In genomic region chr2:176656055-176656775, GRCh38 we compare ENCODE assay signal across 28 cellular contexts.
"Had no signal": no experiment of that assay in that cellular context is flagged by ENCODE, and none has a peak within 500 bp of the region (broad histone marks: within the 10 kb centered on the region; RNA-seq: fewer than 3 reads in every experiment).

No MANE protein-coding gene starts in this region.

- H3K4me3 ChIP-seq: adrenal gland, ascending aorta, breast epithelium, cardiac muscle cell, colonic mucosa, gastroesophageal sphincter, heart right ventricle had no signal

- H3K27ac ChIP-seq: adrenal gland, ascending aorta, breast epithelium, cardiac muscle cell, colonic mucosa, gastroesophageal sphincter, heart right ventricle, WERI-Rb-1 had no signal

- H3K4me1 ChIP-seq: ascending aorta, breast epithelium, colonic mucosa had no signal

- H3K36me3 ChIP-seq: adrenal gland, ascending aorta, breast epithelium, cardiac muscle cell, colonic mucosa, gastroesophageal sphincter, heart right ventricle, WERI-Rb-1 had no signal

- DNase-seq: activated B cell treated with CpG ODN at 0.5 μM for 24 hours; activated CD4-positive, alpha-beta memory T cell treated with anti-CD3 and anti-CD28 coated beads for 36 hours; activated CD4-positive, alpha-beta T cell treated with anti-CD3 and anti-CD28 coated beads for 48 hours; activated CD8-positive, alpha-beta memory T cell treated with anti-CD3 and anti-CD28 coated beads, Interleukin-2, amount 10 ng/mL, durations not matched to agents 7 days and 5 days; activated CD8-positive, alpha-beta memory T cell treated with anti-CD3 and anti-CD28 coated beads, Interleukin-2, amount 50 U/mL, for 4 hours; activated CD8-positive, alpha-beta T cell treated with anti-CD3 and anti-CD28 coated beads, Interleukin-2, amount 10 ng/mL, durations not matched to agents 7 days and 5 days; activated effector memory CD4-positive, alpha-beta T cell treated with anti-CD3 and anti-CD28 coated beads, Interleukin-2, amount 50 U/mL, for 16 hours; activated naive CD4-positive, alpha-beta T cell treated with anti-CD3 and anti-CD28 coated beads for 36 hours; activated naive CD8-positive, alpha-beta T cell treated with anti-CD3 and anti-CD28 coated beads for 36 hours; activated naive CD8-positive, alpha-beta T cell treated with anti-CD3 and anti-CD28 coated beads, Interleukin-2, amount 50 U/mL, for 24 hours; activated T-cell treated with anti-CD3 and anti-CD28 coated beads, Interleukin-2, amount 50 U/mL, for 1 hour; activated T-cell treated with anti-CD3 and anti-CD28 coated beads, Interleukin-2, amount 50 U/mL, for 48 hours; adrenal gland; amygdala; central memory CD4-positive, alpha-beta T cell; cerebellar nuclear complex; colonic mucosa; effector CD8-positive, alpha-beta T cell; foreskin melanocyte; heart right ventricle; T-cell; T-helper 17 cell; T1000; WERI-Rb-1 had no signal

- H3K9me3 ChIP-seq: adrenal gland, ascending aorta, breast epithelium, colonic mucosa, gastroesophageal sphincter, heart right ventricle had no signal
